In genomic region chr7:6127129-6127490, GRCh38 we compare ENCODE assay signal across 19 cellular contexts. TPM values are rescaled to one million over a fixed set of nuclear protein-coding genes. Genes with fewer than 3 reads are reported as not detected.
DNase-seq lines count a peak whose midpoint lies in the region; ATAC-seq and TF ChIP-seq lines count a peak whose summit lies in the region.
"Had no signal": no experiment of that assay in that cellular context is flagged by ENCODE, and none has a peak within 500 bp of the region (broad histone marks: within the 10 kb centered on the region; RNA-seq: fewer than 3 reads in every experiment).

No MANE protein-coding gene starts in this region.

- H3K4me2 ChIP-seq in mammary epithelial cell (ENCODE audit: insufficient read depth, low read depth, low read length) (no peak overlapping the region), hepatocyte (no peak overlapping the region)
- H3K4me2 ChIP-seq: BLaER1 treated with 17β-estradiol and CSF1 and Interleukin-3, amounts not matched to agents 10 nM and 100 nM had no signal

- H3K27me3 ChIP-seq in mammary epithelial cell (ENCODE audit: insufficient read depth, low read length) (no peaks in the 10 kb centered on the region), hepatocyte (no peaks in the 10 kb centered on the region)
- H3K27me3 ChIP-seq: BLaER1 treated with 17β-estradiol and CSF1 and Interleukin-3, amounts not matched to agents 10 nM and 100 nM; Peyer's patch had no signal

- CTCF ChIA-PET in MCF 10A (lab: Yijun Ruan, JAX), result interaction anchor here (0.8 to 2.2 kb wide), 2 partner anchors 126 to 196 kb away, joined by 4 to 11 read pairs; no protein-coding TSS in a partner anchor
- CTCF ChIA-PET in mammary epithelial cell (lab: Charles Lee; ENCODE audit: low non-redundant PET), result no interaction called here

- peaks cover 27% of the 10 kb centered on the region for H3K79me2 ChIP-seq in mammary epithelial cell (ENCODE audit: insufficient read depth, low read length)
- H3K79me2 ChIP-seq in hepatocyte, result peaks cover 22% of the 10 kb centered on the region

- peaks cover 2% of the 10 kb centered on the region for H3K9me3 Mint-ChIP-seq in MCF 10A (ENCODE audit: unreplicated experiment)
- peaks cover 6 to 38% (median 11%) of the 10 kb centered on the region in 5 experiments for H3K9me3 Mint-ChIP-seq in brain
- H3K9me3 Mint-ChIP-seq in chondrocyte (ENCODE audit: low read depth), result no peaks in the 10 kb centered on the region

- no peaks in the 10 kb centered on the region for H3K27me3 Mint-ChIP-seq in MCF 10A (ENCODE audit: insufficient read depth, unreplicated experiment)
- H3K27me3 Mint-ChIP-seq in brain, result peaks cover 6% of the 10 kb centered on the region
- no peaks in the 10 kb centered on the region for H3K27me3 Mint-ChIP-seq in chondrocyte (ENCODE audit: low read depth)
- H3K27me3 Mint-ChIP-seq: CD4-positive, alpha-beta memory T cell had no signal

- H3K27ac Mint-ChIP-seq in MCF 10A (ENCODE audit: low read depth, unreplicated experiment), result peak overlapping the region; percentile 54
- peak overlapping the region in 3 of 5 experiments; percentile 38 to 95 (median 90) for H3K27ac Mint-ChIP-seq in brain
- H3K27ac Mint-ChIP-seq in chondrocyte (ENCODE audit: unreplicated experiment), result no peak overlapping the region

- H3K4me1 ChIP-seq in mammary epithelial cell (ENCODE audit: insufficient read depth, low read length) (no peaks in the 10 kb centered on the region), hepatocyte (ENCODE audit: insufficient read depth) (no peaks in the 10 kb centered on the region)
- H3K4me1 ChIP-seq: BLaER1 treated with 17β-estradiol and CSF1 and Interleukin-3, amounts not matched to agents 10 nM and 100 nM; Peyer's patch had no signal

- H3K9me2 ChIP-seq in hepatocyte (replicated peaks; ENCODE audit: insufficient read depth), result no peaks in the 10 kb centered on the region

- dilution Hi-C loops in mammary epithelial cell (cut with HindIII; ENCODE audit: low sequenced_read_pairs), result no loop called here

- H2AFZ ChIP-seq in mammary epithelial cell (ENCODE audit: low read depth, low read length) (no peak overlapping the region), hepatocyte (no peak overlapping the region)

- H3K9me3 ChIP-seq in mammary epithelial cell (replicated peaks; ENCODE audit: insufficient read depth, low read length), result no peaks in the 10 kb centered on the region
- no peaks in the 10 kb centered on the region for H3K9me3 ChIP-seq in hepatocyte (ENCODE audit: low read depth)
- H3K9me3 ChIP-seq: Peyer's patch had no signal

- 7% methylated on average over 1 of the region's 1 CpG for WGBS in mammary epithelial cell (ENCODE audit: low coverage, missing lambda C conversion rate)
- 61% methylated on average over 1 of the region's 1 CpG for WGBS in hepatocyte (ENCODE audit: low lambda C conversion rate, missing lambda C conversion rate)

- intact Hi-C loops in MCF 10A (cut with micrococcal nuclease) (no loop called here), mammary epithelial cell (cut with micrococcal nuclease) (no loop called here)

- BruUV-seq in MCF 10A (replicated peaks; lab: Mats Ljungman, UMichigan), result no TSS peak
- BruUV-seq in mammary epithelial cell (replicated peaks; lab: Mats Ljungman, UMichigan), result no TSS peak

- H3K36me3 ChIP-seq in mammary epithelial cell (ENCODE audit: insufficient read depth, low read length), result no peaks in the 10 kb centered on the region
- H3K36me3 ChIP-seq in hepatocyte (replicated peaks; ENCODE audit: insufficient read depth, low read depth), result peaks cover 3% of the 10 kb centered on the region

- POLR2A ChIA-PET in MCF 10A (lab: Yijun Ruan, JAX), result no interaction called here

- ATAC-seq in GM19324 (IDR thresholded peaks at IDR 0.05; ENCODE audit: low FRiP score, unreplicated experiment) (no peak), GM18861 (IDR thresholded peaks at IDR 0.05; ENCODE audit: unreplicated experiment) (no peak)

- H3K36me3 Mint-ChIP-seq in MCF 10A (ENCODE audit: insufficient read depth, unreplicated experiment) (peaks cover 69% of the 10 kb centered on the region), brain (peaks cover 92% of the 10 kb centered on the region), chondrocyte (ENCODE audit: low read depth) (peaks cover 28% of the 10 kb centered on the region)

- H3K4me3 ChIP-seq in mammary epithelial cell (replicated peaks in 1 of 3; ENCODE audit: insufficient read depth in 1 of 3, low read depth in 2 of 3, low read length in 3 of 3) (no peak overlapping the region), hepatocyte (no peak overlapping the region)
- H3K4me3 ChIP-seq: BLaER1 treated with 17β-estradiol and CSF1 and Interleukin-3, amounts not matched to agents 10 nM and 100 nM; Peyer's patch had no signal

- TF ChIP-seq CTCF in MCF 10A (IDR thresholded peaks at IDR 0.05; ENCODE audit: unreplicated experiment) (no peak), mammary epithelial cell (conservative IDR thresholded peaks at IDR 0.05 in 1 of 2, IDR thresholded peaks at IDR 0.05 in 1 of 2; ENCODE audit: extremely low read depth in 1 of 2, insufficient read depth in 1 of 2, low read depth in 1 of 2, low read length in 2 of 2) (no peak), brain (conservative IDR thresholded peaks at IDR 0.05) (no peak), hepatocyte (IDR thresholded peaks at IDR 0.05; ENCODE audit: poor library complexity) (no peak), chondrocyte (IDR thresholded peaks at IDR 0.05) (no peak)

- H3K4me1 Mint-ChIP-seq in MCF 10A (ENCODE audit: insufficient read depth, unreplicated experiment) (no peaks in the 10 kb centered on the region), brain (no peaks in the 10 kb centered on the region), chondrocyte (ENCODE audit: low read depth) (peaks cover 21% of the 10 kb centered on the region)

- H3K27ac ChIP-seq in mammary epithelial cell (ENCODE audit: insufficient read depth, low read depth, low read length) (no peak overlapping the region), hepatocyte (peak overlapping the region; percentile 15)
- H3K27ac ChIP-seq: BLaER1 treated with 17β-estradiol and CSF1 and Interleukin-3, amounts not matched to agents 10 nM and 100 nM; Peyer's patch had no signal

- H4K20me1 ChIP-seq in mammary epithelial cell (ENCODE audit: insufficient read depth, low read length), result no peaks in the 10 kb centered on the region
- H4K20me1 ChIP-seq in hepatocyte (ENCODE audit: insufficient read depth, poor library complexity, severe bottlenecking), result no peaks in the 10 kb centered on the region

- DNase-seq in MCF 10A (ENCODE audit: unreplicated experiment) (no peak), mammary epithelial cell (no peak), hepatocyte (ENCODE audit: low spot score) (no peak), GDM1 (lab: John Stamatoyannopoulos, UW) (no peak), chondrocyte (ENCODE audit: low spot score) (no peak)
- DNase-seq: 8988T; CD4-positive, alpha-beta memory T cell; DND-41; H7; HFFc6; NCI-H1105; NCI-H2029 treated with DMSO at 0.1 percent for 48 hours; NCI-H524 treated with DMSO at 0.1 percent for 48 hours; NCI-H82; Peyer's patch had no signal

- no peak overlapping the region for H3K4me3 Mint-ChIP-seq in MCF 10A (ENCODE audit: unreplicated experiment)
- H3K4me3 Mint-ChIP-seq in brain, result peak overlapping the region in 2 of 5 experiments; percentile 18 to 51
- no peak overlapping the region for H3K4me3 Mint-ChIP-seq in chondrocyte (ENCODE audit: unreplicated experiment)
- H3K4me3 Mint-ChIP-seq: CD4-positive, alpha-beta memory T cell; HFFc6 had no signal

- H3K9ac ChIP-seq in mammary epithelial cell (ENCODE audit: insufficient read depth, low read length), result no peak overlapping the region
- H3K9ac ChIP-seq: BLaER1 treated with 17β-estradiol and CSF1 and Interleukin-3, amounts not matched to agents 10 nM and 100 nM had no signal

- in situ Hi-C loops in mammary epithelial cell (cut with MboI; ENCODE audit: low sequenced_read_pairs in 2 of 2), result no loop called here

RNA-seq across cellular contexts. Expression of gene USP42, which starts 22.4 kb away (rescaled TPM):
- 10.0 and 11.6 TPM in 2 replicates for total RNA-seq in MCF 10A (2022)
- 1 to 10 TPM; 7.7 to 8.6 TPM for total RNA-seq in mammary epithelial cell
- polyA plus RNA-seq in mammary epithelial cell, result 2.3 TPM
- 7.7 TPM for polyA minus RNA-seq in mammary epithelial cell
- 6.9 TPM for polyA plus RNA-seq in brain (ENCODE audit: insufficient read depth, low read depth, low replicate concordance)
- 6.0 and 6.5 TPM in 2 replicates for total RNA-seq in hepatocyte
- polyA plus RNA-seq in hepatocyte, result 8.0 and 10.0 TPM in 2 replicates
- total RNA-seq in chondrocyte, result 10.8 to 11.9 TPM (median 11.0 TPM) in 3 replicates
